ENCODE assay signal across 13 cellular contexts in genomic region chr11:92424281-92424680, GRCh38.
"Had no signal": no experiment of that assay in that cellular context is flagged by ENCODE, and none has a peak within 500 bp of the region (broad histone marks: within the 10 kb centered on the region; RNA-seq: fewer than 3 reads in every experiment).

No MANE protein-coding gene starts in this region.

- ATAC-seq: left ventricle myocardium superior; mucosa of descending colon; naive thymus-derived CD8-positive, alpha-beta T cell; stimulated activated naive CD8-positive, alpha-beta T cell treated with anti-CD3 and anti-CD28 coated beads, Interleukin-15, Interleukin-2, amounts not matched to agents 100 U/mL and 50 U/mL, for 24 hours; upper lobe of right lung had no signal

- H3K4me3 ChIP-seq: cardiac muscle cell, hepatocyte, mucosa of descending colon, right atrium auricular region, thoracic aorta, upper lobe of right lung had no signal

- DNase-seq: activated CD4-positive, alpha-beta T cell treated with anti-CD3 and anti-CD28 coated beads, Interleukin-2, amount 50 U/mL, for 1 hour; activated naive CD8-positive, alpha-beta T cell treated with anti-CD3 and anti-CD28 coated beads, Interleukin-2, amount 10 ng/mL, durations not matched to agents 7 days and 5 days; erythroblast; left ventricle myocardium superior; mucosa of descending colon; naive thymus-derived CD8-positive, alpha-beta T cell; stimulated activated naive CD8-positive, alpha-beta T cell treated with anti-CD3 and anti-CD28 coated beads, Interleukin-15, Interleukin-2, amounts not matched to agents 100 U/mL and 50 U/mL, for 24 hours; T-helper 9 cell; upper lobe of right lung had no signal
